ENCODE assay signal across 12 cellular contexts in the genomic region with DNA sequence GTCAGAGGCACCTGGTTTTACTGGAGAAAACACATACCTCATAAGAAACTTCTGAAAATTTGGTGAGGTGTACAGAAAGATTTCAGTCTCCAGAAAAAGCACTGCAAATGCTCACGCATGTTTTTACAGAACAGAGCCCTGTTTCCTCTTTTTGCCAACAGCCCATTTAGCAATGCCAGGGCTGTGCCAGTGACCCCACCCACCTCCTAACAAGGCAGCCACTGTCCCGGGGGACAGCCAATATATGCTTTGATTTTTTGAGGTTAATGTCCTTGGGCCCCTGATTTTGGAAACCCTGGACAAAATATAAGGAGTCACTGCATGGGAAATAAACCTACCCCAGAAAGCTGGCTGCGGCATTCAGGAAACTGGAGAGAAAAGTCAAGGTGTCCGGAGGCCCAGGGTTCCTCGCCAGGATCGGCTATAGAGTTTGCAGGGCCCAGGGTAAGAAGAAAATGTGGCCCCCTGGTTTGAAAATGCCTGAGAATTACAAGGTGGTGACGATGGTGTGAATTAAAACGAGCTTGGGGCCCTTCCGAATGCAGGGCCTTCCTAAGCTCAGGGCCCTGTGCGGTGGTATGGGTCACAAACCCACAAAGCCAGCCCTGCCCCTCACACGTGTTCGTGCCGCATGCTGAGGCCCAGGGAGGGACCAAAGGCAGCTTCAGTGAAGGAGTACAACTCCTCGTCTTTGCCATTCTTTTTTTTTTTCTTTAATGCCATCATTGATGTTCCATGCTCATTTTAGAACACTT.
DNase-seq lines count a peak whose midpoint lies in the region; TF ChIP-seq lines count a peak whose summit lies in the region.
"Had no signal": no experiment of that assay in that cellular context is flagged by ENCODE, and none has a peak within 500 bp of the region (broad histone marks: within the 10 kb centered on the region; RNA-seq: fewer than 3 reads in every experiment).

No MANE protein-coding gene starts in this region.

- intact Hi-C loops in dendritic cell treated with granulocyte-macrophage colony-stimulating factor and Interleukin-4, amounts not matched to agents 40 ng/mL and 50 ng/mL, for 4 days (cut with micrococcal nuclease): loop anchor here (2.0 kb wide), 1 partner anchor 41 kb away; no protein-coding TSS in a partner anchor
- intact Hi-C loops in transverse colon (cut with DNase I; ENCODE audit: low total_unique reads): no loop called here

- peak overlapping the region; percentile 97 for H3K27ac Mint-ChIP-seq in dendritic cell treated with granulocyte-macrophage colony-stimulating factor and Interleukin-4, amounts not matched to agents 40 ng/mL and 50 ng/mL, for 4 days
- H3K27ac Mint-ChIP-seq: stimulated activated naive CD8-positive, alpha-beta T cell treated with anti-CD3 and anti-CD28 coated beads, Interleukin-15, Interleukin-2, amounts not matched to agents 100 ng/mL and 50 ng/mL, for 24 hours had no signal

- H3K27me3 ChIP-seq in muscle layer of colon (ENCODE audit: control insufficient read depth in 1 of 2, insufficient read depth in 2 of 2, low read length in 2 of 2) (no peaks in the 10 kb centered on the region), transverse colon (no peaks in the 10 kb centered on the region)
- H3K27me3 ChIP-seq in effector memory CD4-positive, alpha-beta T cell (replicated peaks; ENCODE audit: control insufficient read depth, insufficient read depth, low read length, poor library complexity, severe bottlenecking): no peaks in the 10 kb centered on the region

- H3K9me3 ChIP-seq in muscle layer of colon (ENCODE audit: low read length) (no peaks in the 10 kb centered on the region), transverse colon (no peaks in the 10 kb centered on the region)
- no peaks in the 10 kb centered on the region for H3K9me3 ChIP-seq in effector memory CD4-positive, alpha-beta T cell (ENCODE audit: control insufficient read depth, low read length)

- H3K9ac ChIP-seq in muscle layer of colon (ENCODE audit: low read length): peak overlapping the region; percentile 30

- H3K4me1 Mint-ChIP-seq in dendritic cell treated with granulocyte-macrophage colony-stimulating factor and Interleukin-4, amounts not matched to agents 40 ng/mL and 50 ng/mL, for 4 days (ENCODE audit: low read depth): peaks cover 84% of the 10 kb centered on the region

- in situ Hi-C loops in transverse colon (cut with MboI; ENCODE audit: low pct_ligation_motif_present in 1 of 4, low pct_unique_long_range_greater_than_20kb in 1 of 4, low sequenced_read_pairs in 3 of 4): no loop called here

- no peak for TF ChIP-seq POLR2A in transverse colon (IDR thresholded peaks at IDR 0.05)

- peaks cover 19% of the 10 kb centered on the region for H3K36me3 ChIP-seq in muscle layer of colon (ENCODE audit: insufficient read depth, low read length)
- no peaks in the 10 kb centered on the region for H3K36me3 ChIP-seq in transverse colon
- H3K36me3 ChIP-seq in effector memory CD4-positive, alpha-beta T cell (ENCODE audit: control insufficient read depth, insufficient read depth, low read length): no peaks in the 10 kb centered on the region

- H3K9me3 Mint-ChIP-seq in dendritic cell treated with granulocyte-macrophage colony-stimulating factor and Interleukin-4, amounts not matched to agents 40 ng/mL and 50 ng/mL, for 4 days: no peaks in the 10 kb centered on the region
- H3K9me3 Mint-ChIP-seq: stimulated activated naive CD8-positive, alpha-beta T cell treated with anti-CD3 and anti-CD28 coated beads, Interleukin-15, Interleukin-2, amounts not matched to agents 100 ng/mL and 50 ng/mL, for 24 hours had no signal

- H3K4me3 ChIP-seq in muscle layer of colon (ENCODE audit: low read depth in 1 of 2, low read length in 2 of 2) (peak overlapping the region in 1 of 2 donors; percentile 33), transverse colon (no peak overlapping the region)
- H3K4me3 ChIP-seq in effector memory CD4-positive, alpha-beta T cell (ENCODE audit: insufficient read depth, low read depth, low read length, poor library complexity, severe bottlenecking): no peak overlapping the region

- H3K36me3 Mint-ChIP-seq in dendritic cell treated with granulocyte-macrophage colony-stimulating factor and Interleukin-4, amounts not matched to agents 40 ng/mL and 50 ng/mL, for 4 days (ENCODE audit: low read depth): peaks cover 37% of the 10 kb centered on the region

- H3K4me1 ChIP-seq in muscle layer of colon (ENCODE audit: insufficient read depth, low read length) (peaks cover 70% of the 10 kb centered on the region), transverse colon (peaks cover 41 to 72% (median 58%) of the 10 kb centered on the region in 4 donors)
- peaks cover 28% of the 10 kb centered on the region for H3K4me1 ChIP-seq in effector memory CD4-positive, alpha-beta T cell (ENCODE audit: control insufficient read depth, insufficient read depth, low read length, poor library complexity, severe bottlenecking)

- H3K27me3 Mint-ChIP-seq in dendritic cell treated with granulocyte-macrophage colony-stimulating factor and Interleukin-4, amounts not matched to agents 40 ng/mL and 50 ng/mL, for 4 days: no peaks in the 10 kb centered on the region
- H3K27me3 Mint-ChIP-seq: stimulated activated naive CD8-positive, alpha-beta T cell treated with anti-CD3 and anti-CD28 coated beads, Interleukin-15, Interleukin-2, amounts not matched to agents 100 ng/mL and 50 ng/mL, for 24 hours had no signal

- WGBS in transverse colon (ENCODE audit: low coverage in 1 of 2), 2 donors: 58 to 64% methylated on average over 2 to 14 of the region's 14 CpGs

- peak overlapping the region; percentile 87 for H3K4me3 Mint-ChIP-seq in dendritic cell treated with granulocyte-macrophage colony-stimulating factor and Interleukin-4, amounts not matched to agents 40 ng/mL and 50 ng/mL, for 4 days
- H3K4me3 Mint-ChIP-seq: stimulated activated naive CD8-positive, alpha-beta T cell treated with anti-CD3 and anti-CD28 coated beads, Interleukin-15, Interleukin-2, amounts not matched to agents 100 ng/mL and 50 ng/mL, for 24 hours had no signal

- TF ChIP-seq CTCF in transverse colon (IDR thresholded peaks at IDR 0.05): no peak

- DNase-seq in activated CD4-positive, CD25-positive, alpha-beta regulatory T cell treated with anti-CD3 and anti-CD28 coated beads, Interleukin-2, amount 50 U/mL, for 72 hours: peak; percentile 7
- DNase-seq in activated CD4-positive, CD25-positive, alpha-beta regulatory T cell (lab: John Stamatoyannopoulos, UW): no peak
- DNase-seq in transverse colon (peak; percentile 16), DMS53 (lab: John Stamatoyannopoulos, UW) (no peak), NCI-H2196 (lab: John Stamatoyannopoulos, UW; ENCODE audit: unreplicated experiment) (no peak)
- DNase-seq in effector memory CD4-positive, alpha-beta T cell: no peak
- DNase-seq: NCI-H146, SHP77, small intestine had no signal

- TF ChIP-seq EP300 in transverse colon (IDR thresholded peaks at IDR 0.05; ENCODE audit: low read depth): no peak

- H3K27ac ChIP-seq in muscle layer of colon (ENCODE audit: low read depth, low read length) (peak overlapping the region; percentile 66), transverse colon (peak overlapping the region; percentile 91 to 97 (median 94))
- no peak overlapping the region for H3K27ac ChIP-seq in effector memory CD4-positive, alpha-beta T cell (ENCODE audit: insufficient read depth, low read length, poor library complexity, severe bottlenecking)

Comparison
In these comparisons a context has a peak if more than half of its experiments do, and no peak if none do; other contexts are left out.
1. DNase-seq: peak in activated CD4-positive, CD25-positive, alpha-beta regulatory T cell treated with anti-CD3 and anti-CD28 coated beads, Interleukin-2, amount 50 U/mL, for 72 hours (single experiment) and transverse colon (single experiment); none in activated CD4-positive, CD25-positive, alpha-beta regulatory T cell (0 of 4), effector memory CD4-positive, alpha-beta T cell (0 of 3), DMS53 (single experiment) and NCI-H2196 (single experiment).